Comparison of ENCODE assay signal across 35 cellular contexts in the genomic region with DNA sequence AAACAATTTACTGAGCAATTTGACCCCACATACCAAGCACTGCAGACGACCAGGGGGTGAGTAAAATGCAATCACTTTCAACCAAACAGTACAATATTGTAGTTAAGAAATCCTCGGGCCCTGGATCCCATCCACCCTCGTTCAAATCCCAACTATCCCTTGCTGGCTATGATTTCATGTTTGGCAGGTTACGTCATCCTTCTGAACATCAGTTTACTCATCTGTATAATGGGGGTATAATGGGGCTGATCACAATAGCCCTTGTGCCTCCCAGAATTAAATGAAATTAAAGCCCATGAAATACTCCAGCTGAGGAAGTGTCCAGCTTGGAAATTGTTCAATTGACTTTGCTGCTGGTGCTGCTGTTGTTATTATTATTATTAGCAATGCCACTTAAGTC. TPM values are rescaled to one million over a fixed set of nuclear protein-coding genes. Genes with fewer than 3 reads are reported as not detected.
"Had no signal": no experiment of that assay in that cellular context is flagged by ENCODE, and none has a peak within 500 bp of the region (broad histone marks: within the 10 kb centered on the region; RNA-seq: fewer than 3 reads in every experiment).

No MANE protein-coding gene starts in this region.

- H3K36me3 ChIP-seq: adrenal gland, breast epithelium, cardiac muscle cell, esophagus muscularis mucosa, gastrocnemius medialis, WERI-Rb-1 had no signal

- H3K4me3 ChIP-seq: adrenal gland, body of pancreas, breast epithelium, cardiac muscle cell, coronary artery, dorsolateral prefrontal cortex, esophagus muscularis mucosa, gastrocnemius medialis had no signal

- H3K4me1 Mint-ChIP-seq: activated B cell treated with CpG ODN at 0.5 μM for 24 hours; activated naive CD4-positive, alpha-beta T cell treated with anti-CD3 and anti-CD28 coated beads, Interleukin-2, amount 50 U/mL, for 24 hours; activated naive CD8-positive, alpha-beta T cell treated with anti-CD3 and anti-CD28 coated beads for 36 hours; activated naive CD8-positive, alpha-beta T cell treated with anti-CD3 and anti-CD28 coated beads, Interleukin-2, amount 50 U/mL, for 24 hours; activated T-helper 17 cell treated with anti-CD3 and anti-CD28 coated beads, Interleukin-2, amount 50 U/mL, for 72 hours; central memory CD8-positive, alpha-beta T cell; T-helper 17 cell had no signal

- H3K4me1 ChIP-seq: body of pancreas, breast epithelium had no signal

- H3K36me3 Mint-ChIP-seq: activated naive CD4-positive, alpha-beta T cell treated with anti-CD3 and anti-CD28 coated beads, Interleukin-2, amount 50 U/mL, for 24 hours; activated naive CD8-positive, alpha-beta T cell treated with anti-CD3 and anti-CD28 coated beads for 36 hours had no signal

- H3K9me3 Mint-ChIP-seq: activated B cell treated with CpG ODN at 0.5 μM for 24 hours; activated CD8-positive, alpha-beta T cell treated with anti-CD3 and anti-CD28 coated beads for 36 hours; activated naive CD4-positive, alpha-beta T cell treated with anti-CD3 and anti-CD28 coated beads for 36 hours; activated naive CD4-positive, alpha-beta T cell treated with anti-CD3 and anti-CD28 coated beads, Interleukin-2, amount 50 U/mL, for 24 hours; activated naive CD8-positive, alpha-beta T cell treated with anti-CD3 and anti-CD28 coated beads for 36 hours; activated naive CD8-positive, alpha-beta T cell treated with anti-CD3 and anti-CD28 coated beads, Interleukin-2, amount 50 U/mL, for 24 hours; activated T-cell treated with anti-CD3 and anti-CD28 coated beads, Interleukin-2, amount 50 U/mL, for 4 hours; activated T-helper 17 cell treated with anti-CD3 and anti-CD28 coated beads, Interleukin-2, amount 50 U/mL, for 72 hours; central memory CD8-positive, alpha-beta T cell; T-helper 2 cell treated with Interferon-gamma antibody and Interleukin-4, amounts not matched to agents 5 μg/mL and 100 μg/mL, for 36 hours had no signal

- H3K9me3 ChIP-seq: adrenal gland, body of pancreas, breast epithelium, esophagus muscularis mucosa, gastrocnemius medialis had no signal

- ATAC-seq: activated CD4-positive, CD25-positive, alpha-beta regulatory T cell treated with anti-CD3 and anti-CD28 coated beads, Interleukin-2, amount 50 U/mL, for 24 hours; activated CD8-positive, alpha-beta T cell treated with anti-CD3 and anti-CD28 coated beads for 36 hours; activated naive CD8-positive, alpha-beta T cell treated with anti-CD3 and anti-CD28 coated beads, Interleukin-2, amount 50 U/mL, for 24 hours; activated T-cell treated with anti-CD3 and anti-CD28 coated beads, Interleukin-2, amount 50 U/mL, for 4 hours; activated T-helper 17 cell treated with anti-CD3 and anti-CD28 coated beads, Interleukin-2, amount 50 U/mL, for 72 hours; body of pancreas; foreskin keratinocyte; T-helper 17 cell had no signal

- H3K27ac Mint-ChIP-seq: activated B cell treated with CpG ODN at 0.5 μM for 24 hours; activated CD8-positive, alpha-beta T cell treated with anti-CD3 and anti-CD28 coated beads for 36 hours; activated naive CD4-positive, alpha-beta T cell treated with anti-CD3 and anti-CD28 coated beads for 36 hours; activated naive CD4-positive, alpha-beta T cell treated with anti-CD3 and anti-CD28 coated beads, Interleukin-2, amount 50 U/mL, for 24 hours; activated naive CD8-positive, alpha-beta T cell treated with anti-CD3 and anti-CD28 coated beads for 36 hours; activated naive CD8-positive, alpha-beta T cell treated with anti-CD3 and anti-CD28 coated beads, Interleukin-2, amount 50 U/mL, for 24 hours; activated T-helper 17 cell treated with anti-CD3 and anti-CD28 coated beads, Interleukin-2, amount 50 U/mL, for 72 hours; dendritic cell treated with granulocyte-macrophage colony-stimulating factor and Interleukin-4, amounts not matched to agents 40 ng/mL and 50 ng/mL, for 4 days; T-helper 17 cell; T-helper 2 cell treated with Interferon-gamma antibody and Interleukin-4, amounts not matched to agents 5 μg/mL and 100 μg/mL, for 36 hours had no signal

- DNase-seq: activated B cell treated with CpG ODN at 0.5 μM for 24 hours; activated CD4-positive, alpha-beta T cell treated with anti-CD3 and anti-CD28 coated beads for 48 hours; activated CD4-positive, alpha-beta T cell treated with anti-CD3 and anti-CD28 coated beads, Interleukin-2, amount 50 U/mL, for 1 hour; activated CD4-positive, alpha-beta T cell treated with anti-CD3 and anti-CD28 coated beads, Interleukin-2, amount 50 U/mL, for 48 hours; activated CD8-positive, alpha-beta memory T cell treated with anti-CD3 and anti-CD28 coated beads for 24 hours; activated CD8-positive, alpha-beta T cell treated with anti-CD3 and anti-CD28 coated beads for 36 hours; activated effector memory CD4-positive, alpha-beta T cell treated with anti-CD3 and anti-CD28 coated beads, Interleukin-2, amount 50 U/mL, for 16 hours; activated naive CD4-positive, alpha-beta T cell treated with anti-CD3 and anti-CD28 coated beads for 36 hours; activated naive CD8-positive, alpha-beta T cell treated with anti-CD3 and anti-CD28 coated beads for 36 hours; activated naive CD8-positive, alpha-beta T cell treated with anti-CD3 and anti-CD28 coated beads, Interleukin-2, amount 50 U/mL, for 24 hours; activated T-cell treated with anti-CD3 and anti-CD28 coated beads, Interleukin-2, amount 50 U/mL, for 4 hours; adrenal gland; amygdala; aorta; body of pancreas; dorsolateral prefrontal cortex; effector memory CD4-positive, alpha-beta T cell; erythroblast; foreskin keratinocyte; gastrocnemius medialis; glutamatergic neuron; T-helper 1 cell; T-helper 17 cell; T1000; WERI-Rb-1 had no signal

- H3K27me3 ChIP-seq: adrenal gland, body of pancreas, breast epithelium, cardiac muscle cell, foreskin keratinocyte, gastrocnemius medialis had no signal

- H3K4me3 Mint-ChIP-seq: activated B cell treated with CpG ODN at 0.5 μM for 24 hours; activated CD8-positive, alpha-beta T cell treated with anti-CD3 and anti-CD28 coated beads for 36 hours; activated naive CD4-positive, alpha-beta T cell treated with anti-CD3 and anti-CD28 coated beads for 36 hours; activated naive CD4-positive, alpha-beta T cell treated with anti-CD3 and anti-CD28 coated beads, Interleukin-2, amount 50 U/mL, for 24 hours; activated naive CD8-positive, alpha-beta T cell treated with anti-CD3 and anti-CD28 coated beads for 36 hours; activated naive CD8-positive, alpha-beta T cell treated with anti-CD3 and anti-CD28 coated beads, Interleukin-2, amount 50 U/mL, for 24 hours; activated T-cell treated with anti-CD3 and anti-CD28 coated beads, Interleukin-2, amount 50 U/mL, for 4 hours; activated T-helper 17 cell treated with anti-CD3 and anti-CD28 coated beads, Interleukin-2, amount 50 U/mL, for 72 hours; central memory CD8-positive, alpha-beta T cell; dendritic cell treated with granulocyte-macrophage colony-stimulating factor and Interleukin-4, amounts not matched to agents 40 ng/mL and 50 ng/mL, for 4 days; T-helper 17 cell; T-helper 2 cell treated with Interferon-gamma antibody and Interleukin-4, amounts not matched to agents 5 μg/mL and 100 μg/mL, for 36 hours had no signal

- H3K27ac ChIP-seq: adrenal gland, body of pancreas, breast epithelium, coronary artery, dorsolateral prefrontal cortex, esophagus muscularis mucosa, foreskin keratinocyte, WERI-Rb-1 had no signal

- H3K27me3 Mint-ChIP-seq: activated naive CD8-positive, alpha-beta T cell treated with anti-CD3 and anti-CD28 coated beads for 36 hours had no signal

RNA-seq across cellular contexts. Expression of a gene that starts 20.6 kb away (rescaled TPM):
- total RNA-seq: activated B cell treated with CpG ODN at 0.5 μM for 24 hours; activated CD8-positive, alpha-beta T cell treated with anti-CD3 and anti-CD28 coated beads for 36 hours; activated naive CD4-positive, alpha-beta T cell treated with anti-CD3 and anti-CD28 coated beads for 36 hours; activated naive CD8-positive, alpha-beta T cell treated with anti-CD3 and anti-CD28 coated beads for 36 hours; activated T-cell treated with anti-CD3 and anti-CD28 coated beads, Interleukin-2, amount 50 U/mL, for 4 hours; activated T-helper 17 cell treated with anti-CD3 and anti-CD28 coated beads, Interleukin-2, amount 50 U/mL, for 72 hours; foreskin keratinocyte; T-helper 17 cell had no signal
- polyA plus RNA-seq: foreskin keratinocyte had no signal

RNA-seq across cellular contexts. Expression of a gene that starts 34.7 kb away (rescaled TPM):
- total RNA-seq: activated B cell treated with CpG ODN at 0.5 μM for 24 hours; activated CD8-positive, alpha-beta T cell treated with anti-CD3 and anti-CD28 coated beads for 36 hours; activated naive CD4-positive, alpha-beta T cell treated with anti-CD3 and anti-CD28 coated beads for 36 hours; activated naive CD8-positive, alpha-beta T cell treated with anti-CD3 and anti-CD28 coated beads for 36 hours; activated T-cell treated with anti-CD3 and anti-CD28 coated beads, Interleukin-2, amount 50 U/mL, for 4 hours; activated T-helper 17 cell treated with anti-CD3 and anti-CD28 coated beads, Interleukin-2, amount 50 U/mL, for 72 hours; body of pancreas; breast epithelium; foreskin keratinocyte; gastrocnemius medialis; T-helper 17 cell had no signal
- polyA plus RNA-seq: cardiac muscle cell, foreskin keratinocyte had no signal
